ENCODE assay signal across 13 cellular contexts in the genomic region with DNA sequence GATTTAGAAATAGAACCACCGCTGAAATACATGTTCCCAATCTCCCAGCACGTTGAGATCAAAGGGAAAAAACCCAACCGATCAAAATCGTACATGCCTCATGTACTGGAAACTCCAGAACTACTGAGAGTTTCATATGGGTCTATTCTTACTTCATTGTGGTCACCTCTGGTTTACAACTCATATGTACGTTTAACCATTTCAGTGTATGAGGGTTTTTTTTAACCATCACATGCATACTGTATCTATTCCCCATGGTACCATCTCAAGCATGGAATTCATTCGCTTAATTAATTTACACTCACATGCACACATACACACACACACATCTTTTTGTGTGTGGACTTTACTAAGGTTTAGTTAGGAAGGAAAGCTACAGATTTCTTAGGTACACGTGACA. TPM values are rescaled to one million over a fixed set of nuclear protein-coding genes. Genes with fewer than 3 reads are reported as not detected.
DNase-seq lines count a peak whose midpoint lies in the region; ATAC-seq and TF ChIP-seq lines count a peak whose summit lies in the region.
"Had no signal": no experiment of that assay in that cellular context is flagged by ENCODE, and none has a peak within 500 bp of the region (broad histone marks: within the 10 kb centered on the region; RNA-seq: fewer than 3 reads in every experiment).

No MANE protein-coding gene starts in this region.

- no peaks in the 10 kb centered on the region for H3K27me3 ChIP-seq in adrenal gland
- H3K27me3 ChIP-seq in ovary: no peaks in the 10 kb centered on the region
- H3K27me3 ChIP-seq: upper lobe of left lung had no signal

- DNase-seq in AG20443 (ENCODE audit: low spot score) (no peak), adrenal gland (no peak), ovary (no peak), RWPE1 (ENCODE audit: low spot score) (no peak)
- DNase-seq: CD8-positive, alpha-beta T cell; NCI-H345; nucleus accumbens; upper lobe of left lung had no signal

- no peak overlapping the region for H3K27ac ChIP-seq in adrenal gland
- H3K27ac ChIP-seq in ovary: no peak overlapping the region
- no peak overlapping the region for H3K27ac ChIP-seq in RWPE1
- H3K27ac ChIP-seq: upper lobe of left lung had no signal

- CTCF ChIA-PET in RWPE1 (lab: Yijun Ruan, JAX): no interaction called here

- POLR2A ChIA-PET in RWPE1 (lab: Yijun Ruan, JAX; ENCODE audit: low non-redundant PET): no interaction called here

- TF ChIP-seq EP300 in ovary (IDR thresholded peaks at IDR 0.05): no peak

- no peaks in the 10 kb centered on the region for H3K4me1 ChIP-seq in adrenal gland (replicated peaks in 1 of 2)
- H3K4me1 ChIP-seq in ovary (ENCODE audit: insufficient read depth): no peaks in the 10 kb centered on the region

- H3K9me3 ChIP-seq in adrenal gland (replicated peaks in 1 of 3) (no peaks in the 10 kb centered on the region), ovary (no peaks in the 10 kb centered on the region)
- H3K9me3 ChIP-seq: upper lobe of left lung had no signal

- H3K36me3 ChIP-seq in adrenal gland (replicated peaks in 1 of 2): no peaks in the 10 kb centered on the region
- no peaks in the 10 kb centered on the region for H3K36me3 ChIP-seq in ovary
- H3K36me3 ChIP-seq: upper lobe of left lung had no signal

- H3K4me3 ChIP-seq in adrenal gland: no peak overlapping the region
- H3K4me3 ChIP-seq in ovary: no peak overlapping the region
- H3K4me3 ChIP-seq: upper lobe of left lung had no signal

- WGBS in adrenal gland, 4 donors: 88 to 89% (median 89%) methylated on average over 7 of the region's 7 CpGs
- 94 to 96% (median 94%) methylated on average over 7 of the region's 7 CpGs for WGBS in ovary, 3 donors

- TF ChIP-seq CTCF in adrenal gland (IDR thresholded peaks at IDR 0.05) (no peak), ovary (IDR thresholded peaks at IDR 0.05) (no peak), RWPE1 (conservative IDR thresholded peaks at IDR 0.05; ENCODE audit: low read depth) (no peak)

- TF ChIP-seq POLR2A in GM18505 (IDR thresholded peaks at IDR 0.05; ENCODE audit: borderline replicate concordance, extremely low read depth, insufficient read depth, insufficient read length) (no peak), adrenal gland (IDR thresholded peaks at IDR 0.05) (no peak), ovary (IDR thresholded peaks at IDR 0.05) (no peak)

- ATAC-seq in GM18505 (IDR thresholded peaks at IDR 0.05; ENCODE audit: unreplicated experiment) (peak; percentile 54), GM19438 (IDR thresholded peaks at IDR 0.05; ENCODE audit: low read depth, unreplicated experiment) (peak; percentile 57), HG02884 (IDR thresholded peaks at IDR 0.05; ENCODE audit: unreplicated experiment) (peak; percentile 61), HG03571 (IDR thresholded peaks at IDR 0.05; ENCODE audit: unreplicated experiment) (peak; percentile 67)
- ATAC-seq: CD8-positive, alpha-beta T cell had no signal

- intact Hi-C loops in adrenal gland (cut with DNase I): no loop called here
- intact Hi-C loops in ovary (cut with DNase I): no loop called here

RNA-seq across cellular contexts. Expression of a gene that starts 46.0 kb away (rescaled TPM):
- total RNA-seq in adrenal gland (under 1 TPM in 1 of 8 donors, not detected in 7; 0.35 TPM), ovary (under 1 TPM in 2 of 7 donors, not detected in 5; 0.10 to 0.22 TPM)
- polyA plus RNA-seq in adrenal gland (under 1 TPM in 2 of 3 donors, not detected in 1; 0.07 to 0.26 TPM), ovary (under 1 TPM in 1 of 2 donors, not detected in 1; 0.23 TPM)
- total RNA-seq: bronchial epithelial cell; CD8-positive, alpha-beta T cell had no signal
